In genomic region chr2:180319586-180320405, GRCh38 we compare ENCODE assay signal across 13 cellular contexts.
DNase-seq lines count a peak whose midpoint lies in the region; ATAC-seq and TF ChIP-seq lines count a peak whose summit lies in the region.
"Had no signal": no experiment of that assay in that cellular context is flagged by ENCODE, and none has a peak within 500 bp of the region (broad histone marks: within the 10 kb centered on the region; RNA-seq: fewer than 3 reads in every experiment).

No MANE protein-coding gene starts in this region.

- no peaks in the 10 kb centered on the region for H3K27me3 Mint-ChIP-seq in stimulated activated memory B cell treated with anti-CD40 and anti-IgM and Interleukin-4, amounts not matched to agents 10 μg/mL and 1 μg/mL and 100 μg/mL, for 72 hours

- DNase-seq in erythroblast (lab: John Stamatoyannopoulos, UW) (no peak), NCI-H2081 treated with DMSO at 0.1 percent for 48 hours (lab: John Stamatoyannopoulos, UW) (no peak)
- no peak for DNase-seq in stimulated activated CD4-positive, alpha-beta T cell treated with anti-CD3 and anti-CD28 coated beads, Interleukin-12 subunit alpha, Interleukin-12 subunit beta, amount 100 ng/mL, for 4 hours
- DNase-seq: activated T-cell treated with anti-CD3 and anti-CD28 coated beads, Interleukin-2, amount 50 U/mL, for 4 hours; body of pancreas; NCI-H146; Peyer's patch; stimulated activated naive CD4-positive, alpha-beta T cell treated with Interleukin-2 at 50 U/mL for 16 hours had no signal

- peaks cover 22% of the 10 kb centered on the region for H3K36me3 Mint-ChIP-seq in stimulated activated memory B cell treated with anti-CD40 and anti-IgM and Interleukin-4, amounts not matched to agents 10 μg/mL and 1 μg/mL and 100 μg/mL, for 72 hours

- ATAC-seq in GM19395 (IDR thresholded peaks at IDR 0.05; ENCODE audit: unreplicated experiment) (peak; percentile 94), HG02763 (IDR thresholded peaks at IDR 0.05; ENCODE audit: unreplicated experiment) (peak; percentile 85), HG03520 (IDR thresholded peaks at IDR 0.05; ENCODE audit: unreplicated experiment) (peak; percentile 91)
- ATAC-seq in stimulated activated memory B cell treated with anti-CD40 and anti-IgM and Interleukin-4, amounts not matched to agents 10 μg/mL and 1 μg/mL and 100 μg/mL, for 72 hours: peak; percentile 92
- ATAC-seq: activated T-cell treated with anti-CD3 and anti-CD28 coated beads, Interleukin-2, amount 50 U/mL, for 4 hours; body of pancreas had no signal

- TF ChIP-seq POLR2A in erythroblast (IDR thresholded peaks at IDR 0.05; ENCODE audit: low read length): no peak

- peak overlapping the region; percentile 67 for H3K27ac Mint-ChIP-seq in stimulated activated memory B cell treated with anti-CD40 and anti-IgM and Interleukin-4, amounts not matched to agents 10 μg/mL and 1 μg/mL and 100 μg/mL, for 72 hours
- H3K27ac Mint-ChIP-seq: nephron had no signal

- no peak overlapping the region for H3K4me3 Mint-ChIP-seq in stimulated activated memory B cell treated with anti-CD40 and anti-IgM and Interleukin-4, amounts not matched to agents 10 μg/mL and 1 μg/mL and 100 μg/mL, for 72 hours
- H3K4me3 Mint-ChIP-seq: activated T-cell treated with anti-CD3 and anti-CD28 coated beads, Interleukin-2, amount 50 U/mL, for 4 hours; nephron had no signal

- peaks cover 24% of the 10 kb centered on the region for H3K4me1 Mint-ChIP-seq in stimulated activated memory B cell treated with anti-CD40 and anti-IgM and Interleukin-4, amounts not matched to agents 10 μg/mL and 1 μg/mL and 100 μg/mL, for 72 hours
- H3K4me1 Mint-ChIP-seq: nephron had no signal

- peaks cover 5% of the 10 kb centered on the region for H3K9me3 Mint-ChIP-seq in stimulated activated memory B cell treated with anti-CD40 and anti-IgM and Interleukin-4, amounts not matched to agents 10 μg/mL and 1 μg/mL and 100 μg/mL, for 72 hours
